24 cellular contexts compared by ENCODE assay signal in genomic region chr7:66948480-66949109, GRCh38.
"Had no signal": no experiment of that assay in that cellular context is flagged by ENCODE, and none has a peak within 500 bp of the region (broad histone marks: within the 10 kb centered on the region; RNA-seq: fewer than 3 reads in every experiment).

No MANE protein-coding gene starts in this region.

- H3K4me3 ChIP-seq: esophagus squamous epithelium, left ventricle myocardium inferior, lung, psoas muscle, right lobe of liver, tibial artery, upper lobe of left lung, uterus had no signal

- H3K4me1 ChIP-seq: parathyroid adenoma, psoas muscle, right lobe of liver, tibial artery, uterus had no signal

- H3K79me2 ChIP-seq: parathyroid adenoma had no signal

- H3K9me3 ChIP-seq: esophagus squamous epithelium, left ventricle myocardium inferior, psoas muscle, right lobe of liver, tibial artery, upper lobe of left lung, uterus had no signal

- DNase-seq: effector memory CD8-positive, alpha-beta T cell; esophagus squamous epithelium; foreskin keratinocyte; kidney; left cardiac atrium; left ventricle myocardium inferior; mesenchymal stem cell; naive thymus-derived CD4-positive, alpha-beta T cell; nephron progenitor cell; psoas muscle; retina; right lobe of liver; stimulated activated CD4-positive, alpha-beta T cell treated with anti-CD3 and anti-CD28 coated beads, Interleukin-15, amount 100 ng/mL, for 24 hours; stimulated activated CD4-positive, alpha-beta T cell treated with anti-CD3 and anti-CD28 coated beads, Interleukin-1b, Interleukin-23, amount 100 ng/mL, for 48 hours; stimulated activated CD4-positive, alpha-beta T cell treated with anti-CD3 and anti-CD28 coated beads, Interleukin-4, amount 100 ng/mL, for 24 hours; upper lobe of left lung; uterus had no signal

- ATAC-seq: effector memory CD8-positive, alpha-beta T cell; foreskin keratinocyte; left cardiac atrium; naive thymus-derived CD4-positive, alpha-beta T cell; psoas muscle; right lobe of liver; stimulated activated memory B cell treated with anti-CD40 and anti-IgM and Interleukin-4, amounts not matched to agents 10 μg/mL and 1 μg/mL and 100 μg/mL, for 72 hours had no signal

- H3K27me3 ChIP-seq: esophagus squamous epithelium, foreskin keratinocyte, right lobe of liver, tibial artery, upper lobe of left lung, uterus had no signal

- H3K27ac Mint-ChIP-seq: dendritic cell treated with granulocyte-macrophage colony-stimulating factor and Interleukin-4, amounts not matched to agents 40 ng/mL and 50 ng/mL, for 4 days; effector memory CD8-positive, alpha-beta T cell; nephron progenitor cell; stimulated activated memory B cell treated with anti-CD40 and anti-IgM and Interleukin-4, amounts not matched to agents 10 μg/mL and 1 μg/mL and 100 μg/mL, for 72 hours; stimulated activated naive CD8-positive, alpha-beta T cell treated with anti-CD3 and anti-CD28 coated beads, Interleukin-15, Interleukin-2, amounts not matched to agents 100 ng/mL and 50 ng/mL, for 24 hours had no signal

- H3K9ac ChIP-seq: parathyroid adenoma had no signal

- H3K9me3 Mint-ChIP-seq: dendritic cell treated with granulocyte-macrophage colony-stimulating factor and Interleukin-4, amounts not matched to agents 40 ng/mL and 50 ng/mL, for 4 days; effector memory CD8-positive, alpha-beta T cell; naive thymus-derived CD4-positive, alpha-beta T cell; nephron progenitor cell; stimulated activated memory B cell treated with anti-CD40 and anti-IgM and Interleukin-4, amounts not matched to agents 10 μg/mL and 1 μg/mL and 100 μg/mL, for 72 hours; stimulated activated naive CD8-positive, alpha-beta T cell treated with anti-CD3 and anti-CD28 coated beads, Interleukin-15, Interleukin-2, amounts not matched to agents 100 ng/mL and 50 ng/mL, for 24 hours had no signal

- H3K27ac ChIP-seq: epithelial cell of prostate, esophagus squamous epithelium, foreskin keratinocyte, left ventricle myocardium inferior, parathyroid adenoma, psoas muscle, right lobe of liver, tibial artery, upper lobe of left lung, uterus had no signal

- H3K4me1 Mint-ChIP-seq: naive thymus-derived CD4-positive, alpha-beta T cell; nephron progenitor cell had no signal

- H2AFZ ChIP-seq: parathyroid adenoma had no signal

- H3K27me3 Mint-ChIP-seq: dendritic cell treated with granulocyte-macrophage colony-stimulating factor and Interleukin-4, amounts not matched to agents 40 ng/mL and 50 ng/mL, for 4 days; effector memory CD8-positive, alpha-beta T cell; naive thymus-derived CD4-positive, alpha-beta T cell; stimulated activated memory B cell treated with anti-CD40 and anti-IgM and Interleukin-4, amounts not matched to agents 10 μg/mL and 1 μg/mL and 100 μg/mL, for 72 hours; stimulated activated naive CD8-positive, alpha-beta T cell treated with anti-CD3 and anti-CD28 coated beads, Interleukin-15, Interleukin-2, amounts not matched to agents 100 ng/mL and 50 ng/mL, for 24 hours had no signal

- H3K36me3 ChIP-seq: uterus had no signal

- H3K4me3 Mint-ChIP-seq: dendritic cell treated with granulocyte-macrophage colony-stimulating factor and Interleukin-4, amounts not matched to agents 40 ng/mL and 50 ng/mL, for 4 days; effector memory CD8-positive, alpha-beta T cell; naive thymus-derived CD4-positive, alpha-beta T cell; nephron progenitor cell; stimulated activated memory B cell treated with anti-CD40 and anti-IgM and Interleukin-4, amounts not matched to agents 10 μg/mL and 1 μg/mL and 100 μg/mL, for 72 hours; stimulated activated naive CD8-positive, alpha-beta T cell treated with anti-CD3 and anti-CD28 coated beads, Interleukin-15, Interleukin-2, amounts not matched to agents 100 ng/mL and 50 ng/mL, for 24 hours had no signal
